ENCODE assay signal across 9 cellular contexts in genomic region chr2:9703085-9703641, GRCh38.
DNase-seq lines count a peak whose midpoint lies in the region; ATAC-seq, FAIRE-seq and TF ChIP-seq lines count a peak whose summit lies in the region.
"Had no signal": no experiment of that assay in that cellular context is flagged by ENCODE, and none has a peak within 500 bp of the region (broad histone marks: within the 10 kb centered on the region; RNA-seq: fewer than 3 reads in every experiment).

No MANE protein-coding gene starts in this region.

- POLR2A ChIA-PET in A673 (lab: Charles Lee; ENCODE audit: low non-redundant PET) = interaction anchor here (0.7 kb wide), 1 partner anchor 601 kb away, joined by 3 read pairs; no protein-coding TSS in a partner anchor
- POLR2A ChIA-PET in IMR-90 (lab: Charles Lee; ENCODE audit: unreplicated experiment) = interaction anchor here (1.0 kb wide), 1 partner anchor 72 kb away, joined by 3 read pairs; the partner anchor contains the start of gene YWHAQ
- POLR2A ChIA-PET in HEK293T (lab: Yijun Ruan, JAX) = interaction anchor here (1.4 kb wide), 1 partner anchor 73 kb away, joined by 4 read pairs; the partner anchor contains the start of gene YWHAQ

- peaks cover 0 to 4% of the 10 kb centered on the region in 2 donors for H3K9me3 Mint-ChIP-seq in natural killer cell

- H3K36me3 Mint-ChIP-seq in natural killer cell = no peaks in the 10 kb centered on the region

- no peaks in the 10 kb centered on the region for H3K27me3 Mint-ChIP-seq in natural killer cell (ENCODE audit: low read depth in 2 of 2)

- 0 out of 4 replicates have a peak, but pooled peaks cover 0 to 3% of the 10 kb centered on the region in 2 experiments for H3K79me1 ChIP-seq in IMR-90 (ENCODE audit: low read depth in 1 of 2, low read length in 2 of 2)

- H2AK9ac ChIP-seq in IMR-90 (replicated peaks; ENCODE audit: low read depth, low read length, poor library complexity) = peak overlapping the region; percentile 47

- no CpG with 5 or more reads among the region's 10 CpGs for WGBS in IMR-90 (ENCODE audit: extremely low coverage in 2 of 2, insufficient read length in 1 of 2), 2 experiments

- dilution Hi-C loops in IMR-90 (cut with HindIII; ENCODE audit: low sequenced_read_pairs, unreplicated experiment) = no loop called here

- H3K9me1 ChIP-seq in IMR-90 (ENCODE audit: insufficient read depth, low read length) = peaks cover 25% of the 10 kb centered on the region

- H2BK5ac ChIP-seq in IMR-90 (ENCODE audit: low read depth, low read length, poor library complexity, severe bottlenecking) = peak overlapping the region; percentile 10

- TF ChIP-seq CTCF in A673 (conservative IDR thresholded peaks at IDR 0.05; ENCODE audit: low read depth, low read length) (no peak), IMR-90 (conservative IDR thresholded peaks at IDR 0.05; ENCODE audit: low read depth, low read length) (no peak), bronchial epithelial cell (IDR thresholded peaks at IDR 0.05; ENCODE audit: insufficient read depth, low read length, severe bottlenecking) (no peak), natural killer cell (IDR thresholded peaks at IDR 0.05) (no peak)

- CTCF ChIA-PET in A673 (lab: Charles Lee) = no interaction called here
- CTCF ChIA-PET in IMR-90 (lab: Yijun Ruan, JAX) = no interaction called here
- CTCF ChIA-PET in HEK293T (lab: Yijun Ruan, JAX) = no interaction called here

- peak overlapping the region; percentile 75 for H3K4ac ChIP-seq in IMR-90 (ENCODE audit: low read depth, low read length)

- H3K4me1 ChIP-seq in A673 (ENCODE audit: insufficient read depth, low read length, poor library complexity, severe bottlenecking) = no peaks in the 10 kb centered on the region
- H3K4me1 ChIP-seq in IMR-90 (ENCODE audit: control insufficient read depth, insufficient read depth, low read length) = peaks cover 15% of the 10 kb centered on the region
- H3K4me1 ChIP-seq: adrenal gland had no signal

- in situ Hi-C loops in IMR-90 (cut with MboI; ENCODE audit: low sequenced_read_pairs) = no loop called here

- TF ChIP-seq RAD21 in IMR-90 (IDR thresholded peaks at IDR 0.05; ENCODE audit: low read length) = peak; percentile 23; the same call in 1 of the 2 replicates

- H3K27ac Mint-ChIP-seq in natural killer cell = peak overlapping the region; percentile 95 to 97

- BruUV-seq in A673 (replicated peaks; lab: Mats Ljungman, UMichigan) (no TSS peak), IMR-90 (replicated peaks; lab: Mats Ljungman, UMichigan) (no TSS peak)

- H4K8ac ChIP-seq in IMR-90 (ENCODE audit: low read depth in 2 of 2, low read length in 2 of 2) = peak overlapping the region; percentile 12 to 74; a peak in 2 of 4 replicates

- H3K9me3 ChIP-seq in A673 (ENCODE audit: low read depth, low read length, poor library complexity, severe bottlenecking) (no peaks in the 10 kb centered on the region), IMR-90 (ENCODE audit: control insufficient read depth, insufficient read depth, low read length) (no peaks in the 10 kb centered on the region)
- H3K9me3 ChIP-seq: adrenal gland had no signal

- ATAC-seq in IMR-90 (ENCODE audit: low read depth) (peak; percentile 78), natural killer cell (peak; percentile 84 to 92 (median 90))

- no peak for TF ChIP-seq POLR2A in IMR-90 (IDR thresholded peaks at IDR 0.05; ENCODE audit: low read depth, low read length)

- no peak overlapping the region for H3K9ac ChIP-seq in IMR-90 (ENCODE audit: low read depth, low read length)

- no peak overlapping the region for H4K5ac ChIP-seq in IMR-90 (ENCODE audit: low read depth, low read length)

- 0 out of 2 replicates have a peak overlapping the region, but pooled peaks have one; percentile 1 for H3K23ac ChIP-seq in IMR-90 (ENCODE audit: low read depth, low read length)

- peak overlapping the region; percentile 61 for H2BK120ac ChIP-seq in IMR-90 (ENCODE audit: low read depth, low read length)

- H2AFZ ChIP-seq in IMR-90 (replicated peaks; ENCODE audit: low read length, poor library complexity) = peak overlapping the region; percentile 74

- peak overlapping the region; percentile 91 for H2AK5ac ChIP-seq in IMR-90 (ENCODE audit: low read depth, low read length)

- peak overlapping the region; percentile 77 for H3K4me3 Mint-ChIP-seq in natural killer cell

- peaks cover 64 to 80% of the 10 kb centered on the region in 2 donors for H3K4me1 Mint-ChIP-seq in natural killer cell

- intact Hi-C loops in A673 (cut with micrococcal nuclease; ENCODE audit: unreplicated experiment) (no loop called here), IMR-90 (cut with micrococcal nuclease) (no loop called here), natural killer cell (cut with micrococcal nuclease) (loop anchor here (1.0 to 5.0 kb wide), 7 partner anchors 22 to 744 kb away; partner anchors contain the start of genes ADAM17 and ODC1)

- FAIRE-seq in bronchial epithelial cell (lab: Jason Lieb, UNC) (no peak), urothelium cell line (lab: Jason Lieb, UNC) (no peak)

- H3K27me3 ChIP-seq in A673 (replicated peaks; ENCODE audit: insufficient read depth, low read depth, low read length, poor library complexity) (no peaks in the 10 kb centered on the region), IMR-90 (ENCODE audit: control insufficient read depth, insufficient read depth, low read length) (no peaks in the 10 kb centered on the region), bronchial epithelial cell (ENCODE audit: control insufficient read depth, insufficient read depth, low read length) (no peaks in the 10 kb centered on the region)
- H3K27me3 ChIP-seq: adrenal gland had no signal

- H3K56ac ChIP-seq in IMR-90 (ENCODE audit: extremely low read depth, insufficient read depth, low read length) = no peak overlapping the region

- H3K27ac ChIP-seq in A673 (ENCODE audit: low read depth, low read length, poor library complexity, severe bottlenecking) (no peak overlapping the region), IMR-90 (ENCODE audit: insufficient read depth, low read length) (peak overlapping the region; percentile 18; the same call in 1 of the 2 replicates)
- H3K27ac ChIP-seq: adrenal gland had no signal

- peak overlapping the region; percentile 66; the same call in 2 of the 3 replicates for H2BK15ac ChIP-seq in IMR-90 (ENCODE audit: low read depth, low read length)

- peak overlapping the region; percentile 10; the same call in 1 of the 2 replicates for H3K18ac ChIP-seq in IMR-90 (ENCODE audit: low read depth, low read length)

- peak overlapping the region; percentile 43 for H3K4me2 ChIP-seq in IMR-90 (ENCODE audit: low read depth, low read length)

- peak overlapping the region; percentile 39; the same call in 1 of the 2 replicates for H4K91ac ChIP-seq in IMR-90 (ENCODE audit: insufficient read depth, low read depth, low read length)

- H2BK20ac ChIP-seq in IMR-90 (ENCODE audit: low read depth, low read length) = peak overlapping the region; percentile 77; the same call in 1 of the 2 replicates

- no peak overlapping the region for H3K4me3 ChIP-seq in A673 (ENCODE audit: low read depth, low read length, poor library complexity, severe bottlenecking)
- no peak overlapping the region for H3K4me3 ChIP-seq in IMR-90 (ENCODE audit: insufficient read depth, low read depth, low read length)
- H3K4me3 ChIP-seq in bronchial epithelial cell (ENCODE audit: low read depth, low read length) = no peak overlapping the region
- H3K4me3 ChIP-seq: adrenal gland had no signal

- no peaks in the 10 kb centered on the region for H3K36me3 ChIP-seq in A673 (ENCODE audit: insufficient read depth, low read length, poor library complexity, severe bottlenecking)
- H3K36me3 ChIP-seq in IMR-90 (ENCODE audit: control insufficient read depth, insufficient read depth, low read length) = no peaks in the 10 kb centered on the region
- H3K36me3 ChIP-seq in bronchial epithelial cell (ENCODE audit: control insufficient read depth, insufficient read depth, low read length) = no peaks in the 10 kb centered on the region
- H3K36me3 ChIP-seq: adrenal gland had no signal

- H3K14ac ChIP-seq in IMR-90 (replicated peaks; ENCODE audit: low read depth, low read length) = peak overlapping the region; percentile 52; the same call in 1 of the 2 replicates

- H4K20me1 ChIP-seq in IMR-90 (ENCODE audit: insufficient read depth, low read length) = peaks cover 3% of the 10 kb centered on the region; the same call in 1 of the 2 replicates

- peak; percentile 12 for DNase-seq in A673 (ENCODE audit: low spot score)
- DNase-seq in IMR-90 = peak; percentile 71
- peak; percentile 48 for DNase-seq in activated CD4-positive, alpha-beta T cell treated with anti-CD3 and anti-CD28 coated beads for 1 hour
- DNase-seq in bronchial epithelial cell (ENCODE audit: low read depth) = peak; percentile 68
- peak; percentile 88 for DNase-seq in natural killer cell
- DNase-seq in urothelium cell line (ENCODE audit: low spot score) = peak; percentile 92
- DNase-seq in NCI-H82 (lab: John Stamatoyannopoulos, UW) = no peak
- DNase-seq in HEK293T (ENCODE audit: extremely low spot score) = no peak

TF ChIP-seq in IMR-90, 13 proteins besides CTCF, POLR2A, EP300 and RAD21:
- TF ChIP-seq BHLHE40 (IDR thresholded peaks at IDR 0.05; ENCODE audit: low read depth, low read length) (no peak), CEBPB (IDR thresholded peaks at IDR 0.05; ENCODE audit: low read depth, low read length) (no peak), MAZ (IDR thresholded peaks at IDR 0.05; ENCODE audit: borderline replicate concordance, low read depth, low read length) (peak; percentile 64; the same call in 1 of the 2 replicates), MXI1 (IDR thresholded peaks at IDR 0.05; ENCODE audit: borderline replicate concordance, low read depth, low read length) (no peak), RFX5 (IDR thresholded peaks at IDR 0.05; ENCODE audit: low read depth, low read length) (no peak), RCOR1 (IDR thresholded peaks at IDR 0.05; ENCODE audit: insufficient replicate concordance, low read length) (no peak), CHD1 (IDR thresholded peaks at IDR 0.05; ENCODE audit: low read depth, low read length) (no peak)
TF ChIP-seq in IMR-90: peak in this region for 1.

TF ChIP-seq in HEK293T, 16 proteins besides CTCF, POLR2A, EP300 and RAD21:
- TF ChIP-seq CTBP1 (IDR thresholded peaks at IDR 0.05; ENCODE audit: borderline replicate concordance) (no peak), LEF1 (IDR thresholded peaks at IDR 0.05; ENCODE audit: borderline replicate concordance) (no peak)

Comparison
In these comparisons a context has a peak if more than half of its experiments do, and no peak if none do; other contexts are left out.
1. DNase-seq: peak in A673 (single experiment), IMR-90 (single experiment), activated CD4-positive, alpha-beta T cell treated with anti-CD3 and anti-CD28 coated beads for 1 hour (single experiment), bronchial epithelial cell (single experiment), natural killer cell (single experiment) and urothelium cell line (single experiment); none in NCI-H82 (single experiment) and HEK293T (single experiment).